In the genomic region with DNA sequence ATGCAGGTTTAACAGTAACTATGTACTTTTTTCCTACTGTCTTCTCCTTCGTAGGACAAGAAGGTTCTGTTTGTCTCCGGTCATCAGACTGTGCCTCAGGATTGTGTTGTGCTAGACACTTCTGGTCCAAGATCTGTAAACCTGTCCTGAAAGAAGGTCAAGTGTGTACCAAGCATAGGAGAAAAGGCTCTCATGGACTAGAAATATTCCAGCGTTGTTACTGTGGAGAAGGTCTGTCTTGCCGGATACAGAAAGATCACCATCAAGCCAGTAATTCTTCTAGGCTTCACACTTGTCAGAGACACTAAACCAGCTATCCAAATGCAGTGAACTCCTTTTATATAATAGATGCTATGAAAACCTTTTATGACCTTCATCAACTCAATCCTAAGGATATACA, we compare ENCODE assay signal across 19 cellular contexts. TPM values are rescaled to one million over a fixed set of nuclear protein-coding genes. Genes with fewer than 3 reads are reported as not detected.
DNase-seq lines count a peak whose midpoint lies in the region; FAIRE-seq and TF ChIP-seq lines count a peak whose summit lies in the region.
"Had no signal": no experiment of that assay in that cellular context is flagged by ENCODE, and none has a peak within 500 bp of the region (broad histone marks: within the 10 kb centered on the region; RNA-seq: fewer than 3 reads in every experiment).

No MANE protein-coding gene starts in this region.

- no peaks in the 10 kb centered on the region for H3K27me3 ChIP-seq in SJCRH30
- no peaks in the 10 kb centered on the region for H3K27me3 ChIP-seq in smooth muscle cell (ENCODE audit: low read depth)
- H3K27me3 ChIP-seq: ovary had no signal

- no peak for FAIRE-seq in D721Med (lab: Jason Lieb, UNC)

- WGBS in smooth muscle cell (ENCODE audit: low lambda C conversion rate): 85% methylated on average over 4 of the region's 4 CpGs

- peaks cover 30% of the 10 kb centered on the region for H3F3A ChIP-seq in smooth muscle cell (ENCODE audit: low read depth)

- H3K4me1 ChIP-seq in SJCRH30: peaks cover 37% of the 10 kb centered on the region
- H3K4me1 ChIP-seq in smooth muscle cell (ENCODE audit: low read depth): peaks cover 35% of the 10 kb centered on the region

- H3K9me3 ChIP-seq in SJCRH30 (replicated peaks) (no peaks in the 10 kb centered on the region), smooth muscle cell (replicated peaks; ENCODE audit: low read depth) (no peaks in the 10 kb centered on the region)
- H3K9me3 ChIP-seq: mucosa of descending colon, ovary had no signal

- H3K4me3 ChIP-seq in SJCRH30 (no peak overlapping the region), fibroblast of villous mesenchyme (ENCODE audit: low read depth, low read length) (peak overlapping the region; percentile 92), smooth muscle cell (peak overlapping the region; percentile 76)
- H3K4me3 ChIP-seq: mucosa of descending colon, ovary had no signal

- H2AFZ ChIP-seq in smooth muscle cell (ENCODE audit: low read depth): no peak overlapping the region

- H4K20me1 ChIP-seq in smooth muscle cell (ENCODE audit: low read depth): no peaks in the 10 kb centered on the region

- TF ChIP-seq CTCF in fibroblast of villous mesenchyme (IDR thresholded peaks at IDR 0.05; ENCODE audit: insufficient read depth, low read depth, low read length): no peak
- TF ChIP-seq CTCF in smooth muscle cell (IDR thresholded peaks at IDR 0.05; ENCODE audit: borderline replicate concordance, insufficient read depth, poor library complexity, severe bottlenecking): no peak
- TF ChIP-seq CTCF in D721Med (IDR thresholded peaks at IDR 0.05; ENCODE audit: insufficient read depth, missing control alignments): no peak

- no peaks in the 10 kb centered on the region for H3K79me2 ChIP-seq in smooth muscle cell (ENCODE audit: low read depth)

- no peaks in the 10 kb centered on the region for H3K36me3 ChIP-seq in SJCRH30
- no peaks in the 10 kb centered on the region for H3K36me3 ChIP-seq in smooth muscle cell (ENCODE audit: low read depth)
- H3K36me3 ChIP-seq: ovary had no signal

- DNase-seq in EL (peak; percentile 27), SJCRH30 (no peak), fibroblast of villous mesenchyme (ENCODE audit: low read depth) (peak; percentile 6), smooth muscle cell (lab: John Stamatoyannopoulos, UW; ENCODE audit: unreplicated experiment) (no peak), D721Med (ENCODE audit: insufficient read length, low spot score) (no peak), NCI-H1694 (lab: John Stamatoyannopoulos, UW) (no peak), DMS53 treated with DMSO at 0.1 percent for 48 hours (lab: John Stamatoyannopoulos, UW; ENCODE audit: unreplicated experiment) (no peak)
- DNase-seq: DND-41; effector memory CD8-positive, alpha-beta T cell; foreskin melanocyte; left cardiac atrium; mucosa of descending colon; NCI-H187 treated with DMSO at 0.1 percent for 48 hours; NCI-H510A treated with DMSO at 0.1 percent for 48 hours; ovary; small intestine; T-helper 9 cell had no signal

- H3K9ac ChIP-seq in smooth muscle cell (ENCODE audit: low read depth): no peak overlapping the region

- H3K4me2 ChIP-seq in smooth muscle cell: peak overlapping the region; percentile 94

- H3K27ac ChIP-seq in SJCRH30 (peak overlapping the region; percentile 29; the same call in 1 of the 2 replicates), smooth muscle cell (ENCODE audit: low read depth) (peak overlapping the region; percentile 95)
- H3K27ac ChIP-seq: ovary had no signal

RNA-seq across cellular contexts. Expression of gene DKK1, which starts 2.4 kb away (rescaled TPM):
- 0.38 and 0.56 TPM in 2 replicates for total RNA-seq in SJCRH30 (2014; rRNA removed; shearing (Covaris generic))
- total RNA-seq in fibroblast of villous mesenchyme: 84.4 and 138 TPM in 2 replicates
- total RNA-seq in smooth muscle cell: 69.5 and 76.6 TPM in 2 replicates
- polyA plus RNA-seq in smooth muscle cell: 59.5 and 72.8 TPM in 2 replicates
- total RNA-seq: activated T-helper 2 cell treated with anti-CD3 and anti-CD28 coated beads, Interferon-gamma antibody, Interleukin-2, Interleukin-4, amounts not matched to agents 10 μg/mL and 5 μg/mL and 100 μg/mL, durations not matched to agents 14 hours and 24 hours and 36 hours; left cardiac atrium had no signal
- polyA plus RNA-seq: CD14-positive monocyte had no signal

Comparison
In these comparisons a context has a peak if more than half of its experiments do, and no peak if none do; other contexts are left out.
1. DNase-seq: peak in EL (single experiment) and fibroblast of villous mesenchyme (single experiment); none in SJCRH30 (0 of 2), smooth muscle cell (single experiment), D721Med (single experiment), NCI-H1694 (single experiment) and DMS53 treated with DMSO at 0.1 percent for 48 hours (single experiment).
2. RNA of gene DKK1, which starts 2.4 kb away (total RNA-seq): 84.4 to 138 TPM in fibroblast of villous mesenchyme and 69.5 to 76.6 TPM in smooth muscle cell; 0.38 to 0.56 TPM in SJCRH30; every median in the first group is over 10 times any median in the second.